22 cellular contexts compared by ENCODE assay signal in the genomic region with DNA sequence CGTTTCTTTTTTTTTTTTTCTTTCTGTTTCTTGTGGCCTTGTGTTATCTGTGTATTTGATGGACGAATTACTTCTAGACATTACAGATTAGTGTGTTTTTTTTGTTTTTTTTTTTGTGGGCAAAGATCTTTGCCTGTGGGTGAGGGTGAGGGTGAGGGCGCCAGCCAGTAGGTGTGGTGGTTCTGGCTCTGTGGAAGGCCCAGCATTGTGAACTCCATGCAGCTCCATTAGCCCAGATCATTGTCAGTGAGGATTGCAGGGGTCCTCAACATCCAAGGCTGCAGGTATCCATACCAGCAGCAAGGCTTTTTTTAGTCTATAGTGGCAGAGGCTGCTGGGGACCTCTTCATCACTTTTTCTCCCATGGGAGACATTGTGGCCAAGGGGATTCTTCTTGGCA. TPM values are rescaled to one million over a fixed set of nuclear protein-coding genes. Genes with fewer than 3 reads are reported as not detected.
DNase-seq lines count a peak whose midpoint lies in the region; ATAC-seq and TF ChIP-seq lines count a peak whose summit lies in the region.
"Had no signal": no experiment of that assay in that cellular context is flagged by ENCODE, and none has a peak within 500 bp of the region (broad histone marks: within the 10 kb centered on the region; RNA-seq: fewer than 3 reads in every experiment).

No MANE protein-coding gene starts in this region.

- peak; percentile 15 to 22 for ATAC-seq in activated CD4-positive, CD25-positive, alpha-beta regulatory T cell treated with anti-CD3 and anti-CD28 coated beads, Interleukin-2, amount 50 U/mL, for 24 hours
- peak; percentile 8 for ATAC-seq in CD4-positive, alpha-beta T cell (ENCODE audit: poor library complexity)
- no peak for ATAC-seq in GM19351 (IDR thresholded peaks at IDR 0.05; ENCODE audit: unreplicated experiment)

- peak overlapping the region; percentile 95 for H3K27ac Mint-ChIP-seq in CD4-positive, alpha-beta T cell
- H3K27ac Mint-ChIP-seq: memory B cell had no signal

- intact Hi-C loops in CD4-positive, alpha-beta T cell (cut with DNase I, micrococcal nuclease), result loop anchor here (1.0 to 10.0 kb wide), 3 partner anchors 14 to 584 kb away; no protein-coding TSS in a partner anchor

- peak overlapping the region; percentile 44 for H3K4me3 Mint-ChIP-seq in CD4-positive, alpha-beta T cell
- H3K4me3 Mint-ChIP-seq: memory B cell had no signal

- peaks cover 97% of the 10 kb centered on the region for H3K36me3 Mint-ChIP-seq in CD4-positive, alpha-beta T cell (ENCODE audit: low read depth)

- H3K9me3 ChIP-seq in CD4-positive, alpha-beta T cell (ENCODE audit: control insufficient read depth, low read length), result peaks cover 7% of the 10 kb centered on the region
- H3K9me3 ChIP-seq: thoracic aorta had no signal

- peaks cover 54% of the 10 kb centered on the region for H3K4me1 Mint-ChIP-seq in CD4-positive, alpha-beta T cell (ENCODE audit: low read depth)
- H3K4me1 Mint-ChIP-seq: neural progenitor cell had no signal

- no peaks in the 10 kb centered on the region for H3K27me3 Mint-ChIP-seq in CD4-positive, alpha-beta T cell
- H3K27me3 Mint-ChIP-seq: memory B cell had no signal

- H3K27me3 ChIP-seq in CD4-positive, alpha-beta T cell (ENCODE audit: control insufficient read depth, insufficient read depth, low read length), result no peaks in the 10 kb centered on the region
- H3K27me3 ChIP-seq: breast epithelium, neural progenitor cell, spleen had no signal

- no peak for DNase-seq in activated CD4-positive, CD25-positive, alpha-beta regulatory T cell (lab: John Stamatoyannopoulos, UW)
- peak in 6 of 10 experiments; percentile 18 to 51 (median 33) for DNase-seq in CD4-positive, alpha-beta T cell
- DNase-seq in T-helper 22 cell (ENCODE audit: low read depth) (peak; percentile 30), NCI-H345 (lab: John Stamatoyannopoulos, UW) (no peak), AG08396 (ENCODE audit: low spot score) (no peak)
- DNase-seq in central memory CD4-positive, alpha-beta T cell, result peak; percentile 58
- DNase-seq: 8988T, dermis blood vessel endothelial cell, DMS53, foreskin melanocyte, hypothalamus, Karpas-422, NCI-H526 treated with DMSO at 0.1 percent for 48 hours, SIG-M5, spleen, T1000 had no signal

- POLR2A ChIA-PET in CD4-positive, alpha-beta T cell (lab: Charles Lee), result interaction anchor here (0.8 to 2.4 kb wide), 10 partner anchors 11 to 93 kb away, joined by 3 to 13 read pairs (median 3); partner anchors contain the start of gene BIRC2

- CTCF ChIA-PET in CD4-positive, alpha-beta T cell (lab: Charles Lee), result interaction anchor here (0.5 to 2.5 kb wide), 8 partner anchors 10 to 66 kb away, joined by 3 to 7 read pairs (median 3); no protein-coding TSS in a partner anchor

- no peak for TF ChIP-seq CTCF in CD4-positive, alpha-beta T cell (IDR thresholded peaks at IDR 0.05)

- peaks cover 7% of the 10 kb centered on the region for H3K9me3 Mint-ChIP-seq in CD4-positive, alpha-beta T cell

- H3K27ac ChIP-seq in CD4-positive, alpha-beta T cell (ENCODE audit: low read depth, low read length), result peak overlapping the region; percentile 76
- H3K27ac ChIP-seq: breast epithelium, neural progenitor cell, thoracic aorta had no signal

RNA-seq across cellular contexts. Expression of gene BIRC2, which starts 13.7 kb away (rescaled TPM):
- 100 to 1,000 TPM; 107 to 109 TPM for total RNA-seq in CD4-positive, alpha-beta T cell

RNA-seq across cellular contexts. Expression of gene BIRC3, which starts 43.4 kb away (rescaled TPM):
- total RNA-seq in CD4-positive, alpha-beta T cell, result 100 to 1,000 TPM; 115 to 124 TPM

Comparison
In these comparisons a context has a peak if more than half of its experiments do, and no peak if none do; other contexts are left out.
1. DNase-seq: peak in CD4-positive, alpha-beta T cell (6 of 10), T-helper 22 cell (single experiment) and central memory CD4-positive, alpha-beta T cell (single experiment); none in activated CD4-positive, CD25-positive, alpha-beta regulatory T cell (0 of 4), NCI-H345 (single experiment) and AG08396 (single experiment).